8 cellular contexts compared by ENCODE assay signal in genomic region chr6:52577022-52577777, GRCh38. TPM values are rescaled to one million over a fixed set of nuclear protein-coding genes. Genes with fewer than 3 reads are reported as not detected.
DNase-seq lines count a peak whose midpoint lies in the region; ATAC-seq, FAIRE-seq and TF ChIP-seq lines count a peak whose summit lies in the region.

Gene TRAM2, minus strand, starts transcription at chr6:52577060. Its CDS starts 145 bp downstream, at chr6:52576915.

- intact Hi-C loops in mucosa of descending colon (cut with DNase I, micrococcal nuclease): loop anchor here in 1 of 2 donors (10.0 kb wide), 1 partner anchor 162 kb away; no protein-coding TSS in a partner anchor

- no peak for FAIRE-seq in GM19239 (lab: Jason Lieb, UNC)

- no peak for TF ChIP-seq CTCF in C4-2B (conservative IDR thresholded peaks at IDR 0.05)
- no peak for TF ChIP-seq CTCF in mucosa of descending colon (IDR thresholded peaks at IDR 0.05)

- no peaks in the 10 kb centered on the region for H3K27me3 ChIP-seq in NT2/D1 (ENCODE audit: insufficient read depth, insufficient read length)

- H3K9me3 ChIP-seq in NT2/D1 (ENCODE audit: insufficient read depth, low read length): no peaks in the 10 kb centered on the region
- H3K9me3 ChIP-seq in mucosa of descending colon: no peaks in the 10 kb centered on the region

- H3K4me3 ChIP-seq in NT2/D1 (ENCODE audit: insufficient read length, low read depth) (peak within 1 kb of the TSS; percentile 87), mucosa of descending colon (peak within 1 kb of the TSS; percentile 63)

- peak; percentile 53 for ATAC-seq in HG03439 (IDR thresholded peaks at IDR 0.05; ENCODE audit: unreplicated experiment)
- ATAC-seq in mucosa of descending colon: peak; percentile 92

- H3K36me3 ChIP-seq in NT2/D1 (ENCODE audit: insufficient read depth, insufficient read length, low read length) (peaks cover 5% of the 10 kb centered on the region), mucosa of descending colon (ENCODE audit: low read depth) (no peaks in the 10 kb centered on the region)

- H3K27ac ChIP-seq in C4-2B: peak within 1 kb of the TSS; percentile 98

- H3K9ac ChIP-seq in NT2/D1 (ENCODE audit: insufficient read length, low read depth): peak within 1 kb of the TSS; percentile 89

- H3K4me1 ChIP-seq in NT2/D1 (ENCODE audit: insufficient read depth, insufficient read length) (peaks cover 6% of the 10 kb centered on the region), mucosa of descending colon (ENCODE audit: low read depth) (peaks cover 22% of the 10 kb centered on the region)

- DNase-seq in GM19239 (ENCODE audit: insufficient read length, low spot score) (peak; percentile 51), NT2/D1 (ENCODE audit: low read depth, low spot score) (no peak), epidermal melanocyte (ENCODE audit: insufficient read length, low spot score) (peak; percentile 58), mucosa of descending colon (peak; percentile 89 to 92 (median 92))
- peak; percentile 82 for DNase-seq in activated CD8-positive, alpha-beta memory T cell treated with anti-CD3 and anti-CD28 coated beads, Interleukin-2, amount 50 U/mL, for 48 hours
- DNase-seq in stimulated activated CD8-positive, alpha-beta memory T cell treated with anti-CD3 and anti-CD28 coated beads, Interleukin-4, amount 100 ng/mL, for 1 hour (ENCODE audit: low read depth in 2 of 2, low spot score in 1 of 2): peak; percentile 61 to 65

RNA-seq across cellular contexts. Expression of gene TRAM2, which starts in this region (rescaled TPM):
- 10 to 100 TPM; 20.3 to 25.0 (median 24.1) TPM for total RNA-seq in mucosa of descending colon
